In the genomic region with DNA sequence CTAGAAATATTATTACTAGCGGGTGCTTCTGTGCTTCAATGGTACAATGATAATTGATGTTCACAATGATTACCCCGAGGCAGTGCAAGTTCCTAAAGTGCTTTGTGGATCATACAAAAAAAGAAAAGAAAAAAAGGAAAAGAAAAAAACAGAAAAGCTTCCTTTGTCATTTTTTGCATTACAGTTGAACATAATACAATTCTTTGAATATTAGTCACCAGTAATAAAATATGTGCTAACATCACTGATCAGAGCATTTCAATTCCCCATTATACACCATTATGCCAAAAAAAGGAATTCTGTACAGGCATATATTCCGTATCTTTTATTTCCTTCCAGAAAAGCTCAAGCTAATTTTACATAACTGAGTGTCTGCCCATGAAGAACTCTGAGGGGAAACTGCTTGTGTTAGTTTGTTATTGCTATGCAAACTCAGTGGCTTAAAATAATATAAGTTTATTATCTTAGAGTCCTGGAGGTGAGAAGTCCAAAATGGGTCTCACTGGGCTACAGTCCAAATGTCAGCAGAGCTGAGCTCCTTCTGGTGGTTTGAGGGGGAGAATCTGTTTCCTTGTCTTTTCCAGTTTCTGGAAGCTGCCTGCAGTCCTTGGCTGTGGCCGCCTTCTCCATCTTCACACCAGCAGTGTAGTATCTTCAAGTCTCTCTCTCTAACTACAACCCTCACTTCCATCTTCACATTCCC, we compare ENCODE assay signal across 15 cellular contexts.
DNase-seq lines count a peak whose midpoint lies in the region; ATAC-seq, FAIRE-seq and TF ChIP-seq lines count a peak whose summit lies in the region.
"Had no signal": no experiment of that assay in that cellular context is flagged by ENCODE, and none has a peak within 500 bp of the region (broad histone marks: within the 10 kb centered on the region; RNA-seq: fewer than 3 reads in every experiment).

No MANE protein-coding gene starts in this region.

- H3K4me3 ChIP-seq in AG10803 (ENCODE audit: low read length) (no peak overlapping the region), bronchial epithelial cell (ENCODE audit: low read depth, low read length) (no peak overlapping the region)
- H3K4me3 ChIP-seq: heart right ventricle had no signal

- no peaks in the 10 kb centered on the region for H3K27me3 ChIP-seq in bronchial epithelial cell (ENCODE audit: control insufficient read depth, insufficient read depth, low read length)

- DNase-seq in AG10803 (ENCODE audit: low read depth): peak; percentile 57
- DNase-seq in M059J (ENCODE audit: low read depth): peak; percentile 25
- peak; percentile 40 for DNase-seq in bronchial epithelial cell (ENCODE audit: low read depth)
- peak; percentile 29 for DNase-seq in kidney tubule cell (ENCODE audit: low spot score)
- DNase-seq in NCI-H510A treated with DMSO at 0.1 percent for 48 hours (lab: John Stamatoyannopoulos, UW): no peak
- DNase-seq in NCI-H2107 (lab: John Stamatoyannopoulos, UW): no peak
- DNase-seq in inferior parietal cortex (ENCODE audit: extremely low spot score): no peak
- DNase-seq: activated naive CD8-positive, alpha-beta T cell treated with anti-CD3 and anti-CD28 coated beads, Interleukin-2, amount 50 U/mL, for 24 hours; heart right ventricle; NCI-H2081 treated with DMSO at 0.1 percent for 48 hours; RPMI8226; stimulated activated CD4-positive, alpha-beta T cell treated with anti-CD3 and anti-CD28 coated beads, Interleukin-1b, Interleukin-23, amount 100 ng/mL, for 48 hours had no signal

- no peak for ATAC-seq in HG03095 (IDR thresholded peaks at IDR 0.05; ENCODE audit: unreplicated experiment)
- ATAC-seq: right cardiac atrium had no signal

- FAIRE-seq in bronchial epithelial cell (lab: Jason Lieb, UNC): no peak
- FAIRE-seq: colon had no signal

- no peak for TF ChIP-seq CTCF in AG10803 (conservative IDR thresholded peaks at IDR 0.05; ENCODE audit: low read length)
- no peak for TF ChIP-seq CTCF in bronchial epithelial cell (IDR thresholded peaks at IDR 0.05; ENCODE audit: insufficient read depth, low read length, severe bottlenecking)

- H3K36me3 ChIP-seq in bronchial epithelial cell (ENCODE audit: control insufficient read depth, insufficient read depth, low read length): no peaks in the 10 kb centered on the region
- H3K36me3 ChIP-seq: heart right ventricle had no signal

Comparison
In these comparisons a context has a peak if more than half of its experiments do, and no peak if none do; other contexts are left out.
1. DNase-seq: peak in AG10803 (single experiment), M059J (single experiment), bronchial epithelial cell (single experiment) and kidney tubule cell (single experiment); none in NCI-H510A treated with DMSO at 0.1 percent for 48 hours (single experiment), NCI-H2107 (single experiment) and inferior parietal cortex (single experiment).